8 cellular contexts compared by ENCODE assay signal in genomic region chr18:35041752-35042379, GRCh38. TPM values are rescaled to one million over a fixed set of nuclear protein-coding genes. Genes with fewer than 3 reads are reported as not detected.
DNase-seq lines count a peak whose midpoint lies in the region; ATAC-seq and TF ChIP-seq lines count a peak whose summit lies in the region.

No MANE protein-coding gene starts in this region.

- ATAC-seq in GM23338 = peak; percentile 7
- ATAC-seq in RWPE2 (ENCODE audit: low read depth) = peak; percentile 15
- peak; percentile 5 for ATAC-seq in mucosa of descending colon
- ATAC-seq in aorta (ENCODE audit: low FRiP score) = peak; percentile 17
- ATAC-seq in HG02623 (IDR thresholded peaks at IDR 0.05; ENCODE audit: unreplicated experiment) = no peak

- H3K4me2 ChIP-seq in GM23338 = peak overlapping the region; percentile 93

- peaks cover 50% of the 10 kb centered on the region for H3K4me1 Mint-ChIP-seq in GM23338

- no peaks in the 10 kb centered on the region for H3F3A ChIP-seq in GM23338 (replicated peaks; ENCODE audit: low read depth)

- WGBS in aorta, 2 donors = 3 to 4% methylated on average over 13 of the region's 13 CpGs

- H3K4me1 ChIP-seq in A673 (ENCODE audit: insufficient read depth, low read length, poor library complexity, severe bottlenecking) (peaks cover 15% of the 10 kb centered on the region), GM23338 (ENCODE audit: insufficient read depth) (peaks cover 38% of the 10 kb centered on the region), RWPE2 (ENCODE audit: insufficient read depth, poor library complexity, severe bottlenecking) (peaks cover 5% of the 10 kb centered on the region), mucosa of descending colon (ENCODE audit: low read depth) (peaks cover 18% of the 10 kb centered on the region), aorta (ENCODE audit: control insufficient read depth in 1 of 2, insufficient read depth in 2 of 2, low read length in 2 of 2) (peaks cover 0 to 4% of the 10 kb centered on the region in 2 donors)

- H3K9me3 Mint-ChIP-seq in GM23338 = no peaks in the 10 kb centered on the region

- POLR2A ChIA-PET in A673 (lab: Charles Lee; ENCODE audit: low non-redundant PET) = interaction anchor here (0.6 kb wide), 1 partner anchor 78 kb away, joined by 3 read pairs; no protein-coding TSS in a partner anchor

- H3K4me3 Mint-ChIP-seq in GM23338 = peak overlapping the region; percentile 96

- CTCF ChIA-PET in A673 (lab: Charles Lee) = interaction anchor here (0.9 kb wide), 1 partner anchor 9 kb away, joined by 3 read pairs; no protein-coding TSS in a partner anchor

- intact Hi-C loops in A673 (cut with micrococcal nuclease; ENCODE audit: unreplicated experiment) (no loop called here), dorsolateral prefrontal cortex (cut with DNase I) (loop anchor here (2.0 to 10.0 kb wide), 4 partner anchors 53 to 303 kb away; partner anchors contain the start of gene ZNF24 (in 1 of the 2)), mucosa of descending colon (cut with DNase I, micrococcal nuclease) (no loop called here), aorta (cut with DNase I) (loop anchor here in 1 of 2 donors (5.0 kb wide), 2 partner anchors 40 to 75 kb away; no protein-coding TSS in a partner anchor)

- H3K9me3 ChIP-seq in A673 (ENCODE audit: low read depth, low read length, poor library complexity, severe bottlenecking) = no peaks in the 10 kb centered on the region
- no peaks in the 10 kb centered on the region for H3K9me3 ChIP-seq in RWPE2 (ENCODE audit: severe bottlenecking)
- no peaks in the 10 kb centered on the region for H3K9me3 ChIP-seq in mucosa of descending colon
- no peaks in the 10 kb centered on the region for H3K9me3 ChIP-seq in aorta (ENCODE audit: control insufficient read depth, low read length)

- no peaks in the 10 kb centered on the region for H3K36me3 ChIP-seq in A673 (ENCODE audit: insufficient read depth, low read length, poor library complexity, severe bottlenecking)
- no peaks in the 10 kb centered on the region for H3K36me3 ChIP-seq in GM23338 (ENCODE audit: insufficient read depth)
- no peaks in the 10 kb centered on the region for H3K36me3 ChIP-seq in RWPE2 (ENCODE audit: low read depth)
- no peaks in the 10 kb centered on the region for H3K36me3 ChIP-seq in mucosa of descending colon (ENCODE audit: low read depth)
- H3K36me3 ChIP-seq in aorta (ENCODE audit: control insufficient read depth in 1 of 2, insufficient read depth in 2 of 2, low read length in 1 of 2) = no peaks in the 10 kb centered on the region

- peak overlapping the region; percentile 94 for H2AFZ ChIP-seq in GM23338

- no peak for DNase-seq in A673 (ENCODE audit: low spot score)
- no peak for DNase-seq in GM23338 (ENCODE audit: low spot score)
- no peak for DNase-seq in RWPE2 (ENCODE audit: low spot score)
- DNase-seq in dorsolateral prefrontal cortex = peak in 2 of 10 donors; percentile 33 to 44
- DNase-seq in mucosa of descending colon = peak in 1 of 3 donors; percentile 18
- no peak for DNase-seq in aorta
- no peak for DNase-seq in GM13976 (ENCODE audit: low spot score)

- H3K79me2 ChIP-seq in GM23338 (replicated peaks; ENCODE audit: insufficient read depth) = peaks cover 50% of the 10 kb centered on the region

- in situ Hi-C loops in GM13976 (cut with MboI; ENCODE audit: low sequenced_read_pairs, unreplicated experiment) = no loop called here

- peaks cover 7% of the 10 kb centered on the region for H3K27me3 Mint-ChIP-seq in GM23338 (ENCODE audit: insufficient read depth, low read depth, poor library complexity)

- H3K27ac ChIP-seq in A673 (ENCODE audit: low read depth, low read length, poor library complexity, severe bottlenecking) (peak overlapping the region; percentile 26), GM23338 (ENCODE audit: low read depth) (peak overlapping the region; percentile 89; the same call in 1 of the 2 replicates), RWPE2 (ENCODE audit: poor library complexity, severe bottlenecking) (no peak overlapping the region), dorsolateral prefrontal cortex (peak overlapping the region; percentile 69 to 98 (median 94)), aorta (ENCODE audit: low read depth in 1 of 2, low read length in 2 of 2) (peak overlapping the region in 1 of 2 donors; percentile 82)

- no peaks in the 10 kb centered on the region for H3K36me3 Mint-ChIP-seq in GM23338 (ENCODE audit: low read depth)

- H4K20me1 ChIP-seq in GM23338 (replicated peaks; ENCODE audit: insufficient read depth) = peaks cover 3% of the 10 kb centered on the region; the same call in 1 of the 2 replicates

- no peaks in the 10 kb centered on the region; the same call in 1 of the 2 replicates for H3K9me2 ChIP-seq in GM23338 (ENCODE audit: insufficient read depth)

- peak overlapping the region; percentile 89; the same call in 1 of the 2 replicates for H3K27ac Mint-ChIP-seq in GM23338

- H3K4me3 ChIP-seq in A673 (ENCODE audit: low read depth, low read length, poor library complexity, severe bottlenecking) = peak overlapping the region; percentile 72
- peak overlapping the region; percentile 85 for H3K4me3 ChIP-seq in GM23338
- H3K4me3 ChIP-seq in RWPE2 (ENCODE audit: severe bottlenecking) = peak overlapping the region; percentile 49
- H3K4me3 ChIP-seq in dorsolateral prefrontal cortex = peak overlapping the region; percentile 57 to 99 (median 88)
- peak overlapping the region; percentile 40 for H3K4me3 ChIP-seq in mucosa of descending colon
- H3K4me3 ChIP-seq in aorta (ENCODE audit: low read length in 2 of 2) = peak overlapping the region; percentile 65 to 82

- TF ChIP-seq CTCF in A673 (conservative IDR thresholded peaks at IDR 0.05; ENCODE audit: low read depth, low read length) (no peak), GM23338 (conservative IDR thresholded peaks at IDR 0.05; ENCODE audit: low read depth in 2 of 2) (no peak), RWPE2 (IDR thresholded peaks at IDR 0.05; ENCODE audit: poor library complexity, severe bottlenecking) (no peak), dorsolateral prefrontal cortex (IDR thresholded peaks at IDR 0.05 in 54 of 56, conservative IDR thresholded peaks at IDR 0.05 in 2 of 56; ENCODE audit: low read depth in 1 of 56, partially characterized antibody in 56 of 56) (peak in 2 of 56 donors; percentile 8 to 10), mucosa of descending colon (IDR thresholded peaks at IDR 0.05) (no peak), GM13976 (IDR thresholded peaks at IDR 0.05; ENCODE audit: borderline replicate concordance, control extremely low read depth, extremely low read depth, insufficient read depth, missing control alignments) (no peak)

- H3K27me3 ChIP-seq in A673 (replicated peaks; ENCODE audit: insufficient read depth, low read depth, low read length, poor library complexity) (no peaks in the 10 kb centered on the region), GM23338 (ENCODE audit: insufficient read depth) (no peaks in the 10 kb centered on the region), RWPE2 (ENCODE audit: insufficient read depth, poor library complexity, severe bottlenecking) (no peaks in the 10 kb centered on the region), dorsolateral prefrontal cortex (no peaks in the 10 kb centered on the region), aorta (ENCODE audit: control insufficient read depth in 1 of 2, insufficient read depth in 2 of 2, low read length in 1 of 2) (no peaks in the 10 kb centered on the region)

- no TSS peak for BruUV-seq in A673 (replicated peaks; lab: Mats Ljungman, UMichigan)

TF ChIP-seq in GM23338, 12 proteins besides CTCF, POLR2A, EP300 and RAD21 (continues in another document):
- no peak for TF ChIP-seq EZH2 (IDR thresholded peaks at IDR 0.05; ENCODE audit: low read depth, unreplicated experiment)
- no peak for TF ChIP-seq STAT1 (IDR thresholded peaks at IDR 0.05; ENCODE audit: unreplicated experiment)
- no peak for TF ChIP-seq POLR2AphosphoS5 (IDR thresholded peaks at IDR 0.05; ENCODE audit: low read depth)
- no peak for TF ChIP-seq ETS1 (IDR thresholded peaks at IDR 0.05)
- TF ChIP-seq ZNF331 (CRISPR knock-in tag; IDR thresholded peaks at IDR 0.05; ENCODE audit: low read depth) = no peak
- no peak for TF ChIP-seq JUNB (IDR thresholded peaks at IDR 0.05; ENCODE audit: unreplicated experiment)
- no peak for TF ChIP-seq CREB1 (CRISPR knock-in tag; IDR thresholded peaks at IDR 0.05; ENCODE audit: low read depth)

RNA-seq across cellular contexts. Expression of gene MAPRE2, which starts 0.7 kb away (rescaled TPM):
- total RNA-seq in A673 (2021) = 14.7 and 16.4 TPM in 2 replicates
- 33.9 and 40.4 TPM in 2 replicates for total RNA-seq in GM23338 (2014; rRNA removed; shearing (Covaris generic))
- 17.8 and 19.0 TPM in 2 replicates for polyA plus RNA-seq in GM23338 (2016; fragmentation: Nextera tagmentation; extraction: Ambion mirVana)
- total RNA-seq in dorsolateral prefrontal cortex = 100 to 1,000 TPM; 105 to 278 (median 202) TPM
- total RNA-seq in mucosa of descending colon = 10 to 100 TPM; 26.4 to 31.3 (median 27.3) TPM
- total RNA-seq in aorta = 10 to 100 TPM; 52.7 to 71.9 TPM
- polyA plus RNA-seq in aorta = 10 to 100 TPM; 22.5 to 36.5 TPM

Comparison
In these comparisons a context has a peak if more than half of its experiments do, and no peak if none do; other contexts are left out.
1. intact Hi-C loops: an anchor here in dorsolateral prefrontal cortex (2.0 to 10.0 kb wide); none called in A673 and mucosa of descending colon.